ENCODE assay signal across 27 cellular contexts in genomic region chr6:21070620-21071019, GRCh38.
"Had no signal": no experiment of that assay in that cellular context is flagged by ENCODE, and none has a peak within 500 bp of the region (broad histone marks: within the 10 kb centered on the region; RNA-seq: fewer than 3 reads in every experiment).

No MANE protein-coding gene starts in this region.

- H3K27ac ChIP-seq: coronary artery, esophagus squamous epithelium, gastrocnemius medialis, heart left ventricle, left lung, ovary, stomach, thyroid gland, vagina had no signal

- H3K4me3 ChIP-seq: coronary artery, esophagus squamous epithelium, gastrocnemius medialis, heart left ventricle, left lung, ovary, smooth muscle cell, stomach, thyroid gland, vagina had no signal

- H3K4me3 Mint-ChIP-seq: natural killer cell had no signal

- H3K36me3 ChIP-seq: gastrocnemius medialis, left lung, ovary, thyroid gland, vagina had no signal

- H3K27me3 ChIP-seq: esophagus squamous epithelium, gastrocnemius medialis, heart left ventricle, left lung, ovary, stomach, thyroid gland, vagina had no signal

- H3K27ac Mint-ChIP-seq: natural killer cell had no signal

- H3K4me2 ChIP-seq: smooth muscle cell had no signal

- ATAC-seq: gastrocnemius medialis, heart left ventricle, left cardiac atrium, left lung, natural killer cell, sciatic nerve had no signal

- DNase-seq: caudate nucleus; effector CD4-positive, alpha-beta T cell; erythroblast; esophagus squamous epithelium; foreskin fibroblast; gastrocnemius medialis; heart left ventricle; hippocampal formation; left cardiac atrium; left lung; mammary epithelial cell; natural killer cell; occipital lobe; ovary; posterior cingulate gyrus; stimulated activated CD4-positive, alpha-beta T cell treated with anti-CD3 and anti-CD28 coated beads, Interleukin-12 subunit alpha, Interleukin-12 subunit beta, amount 100 ng/mL, for 4 hours; stimulated activated CD4-positive, alpha-beta T cell treated with anti-CD3 and anti-CD28 coated beads, Interleukin-1b, Interleukin-23, amount 100 ng/mL, for 48 hours; stimulated activated CD4-positive, alpha-beta T cell treated with anti-CD3 and anti-CD28 coated beads, Interleukin-4, amount 100 ng/mL, for 1 hour; stimulated activated CD8-positive, alpha-beta memory T cell treated with anti-CD3 and anti-CD28 coated beads, Interleukin-4, amount 100 ng/mL, for 48 hours; stimulated activated naive CD4-positive, alpha-beta T cell treated with Interleukin-2 at 50 U/mL for 16 hours; stomach; thyroid gland; trophoblast cell had no signal

- H3K9me3 ChIP-seq: gastrocnemius medialis, ovary, thyroid gland, vagina had no signal

- H3K4me1 Mint-ChIP-seq: natural killer cell had no signal

- H3K4me1 ChIP-seq: esophagus squamous epithelium, heart left ventricle, left lung, stomach, thyroid gland, vagina had no signal
